Comparison of ENCODE assay signal across 2 cellular contexts in genomic region chr1:209883341-209883971, GRCh38.
TF ChIP-seq lines count a peak whose summit lies in the region.

No MANE protein-coding gene starts in this region.

TF ChIP-seq in HepG2, 621 proteins besides CTCF, POLR2A, EP300 and RAD21:
- TF ChIP-seq FOXO1 (CRISPR knock-in tag; IDR thresholded peaks at IDR 0.05) (no peak), MED8 (CRISPR knock-in tag; IDR thresholded peaks at IDR 0.05; ENCODE audit: insufficient replicate concordance) (no peak), SMYD3 (CRISPR knock-in tag; IDR thresholded peaks at IDR 0.05) (no peak), ZNF33A (CRISPR knock-in tag; IDR thresholded peaks at IDR 0.05; ENCODE audit: borderline replicate concordance) (no peak), ZNF850 (CRISPR knock-in tag; conservative IDR thresholded peaks at IDR 0.05) (no peak), NFKBIZ (CRISPR knock-in tag; IDR thresholded peaks at IDR 0.05) (no peak), SOX5 (CRISPR knock-in tag; IDR thresholded peaks at IDR 0.05; ENCODE audit: borderline replicate concordance) (no peak), ZNF33B (CRISPR knock-in tag; IDR thresholded peaks at IDR 0.05) (no peak), TAF15 (IDR thresholded peaks at IDR 0.05; ENCODE audit: low read depth, low read length, poor library complexity, severe bottlenecking) (no peak), ZNF10 (CRISPR knock-in tag; IDR thresholded peaks at IDR 0.05; ENCODE audit: borderline replicate concordance, low read depth) (no peak), ZNF75D (CRISPR knock-in tag; IDR thresholded peaks at IDR 0.05; ENCODE audit: borderline replicate concordance) (no peak), DNMT3B (CRISPR knock-in tag; conservative IDR thresholded peaks at IDR 0.05) (no peak), FOXM1 (CRISPR knock-in tag; IDR thresholded peaks at IDR 0.05) (no peak), PRDM15 (CRISPR knock-in tag; IDR thresholded peaks at IDR 0.05) (no peak), TOE1 (CRISPR knock-in tag; IDR thresholded peaks at IDR 0.05) (no peak), PCBP2 (optimal IDR thresholded peaks at IDR 0.05; ENCODE audit: low read depth, low read length, poor library complexity, severe bottlenecking) (no peak), UBTF (CRISPR knock-in tag; IDR thresholded peaks at IDR 0.05) (no peak), ZNF234 (CRISPR knock-in tag; conservative IDR thresholded peaks at IDR 0.05) (no peak)

TF ChIP-seq in HEK293T, 16 proteins besides CTCF, POLR2A, EP300 and RAD21:
- no peak for TF ChIP-seq LEF1 (IDR thresholded peaks at IDR 0.05; ENCODE audit: borderline replicate concordance)
- no peak for TF ChIP-seq BHLHE40 (IDR thresholded peaks at IDR 0.05; ENCODE audit: borderline replicate concordance)
- TF ChIP-seq CTBP1 (IDR thresholded peaks at IDR 0.05; ENCODE audit: borderline replicate concordance), result no peak
- no peak for TF ChIP-seq PKNOX1 (IDR thresholded peaks at IDR 0.05)
- TF ChIP-seq ZNF384 (IDR thresholded peaks at IDR 0.05), result no peak
- no peak for TF ChIP-seq FOXA1 (IDR thresholded peaks at IDR 0.05)
- no peak for TF ChIP-seq ARNT (IDR thresholded peaks at IDR 0.05)
- TF ChIP-seq ELF4 (IDR thresholded peaks at IDR 0.05), result no peak
- no peak for TF ChIP-seq L3MBTL2 (conservative IDR thresholded peaks at IDR 0.05)
- TF ChIP-seq NFRKB (IDR thresholded peaks at IDR 0.05), result no peak
- TF ChIP-seq FOXM1 (IDR thresholded peaks at IDR 0.05; ENCODE audit: borderline replicate concordance), result no peak
- TF ChIP-seq SUZ12 (IDR thresholded peaks at IDR 0.05), result no peak
- no peak for TF ChIP-seq FOXK2 (IDR thresholded peaks at IDR 0.05)
